ENCODE assay signal across 19 cellular contexts in the genomic region with DNA sequence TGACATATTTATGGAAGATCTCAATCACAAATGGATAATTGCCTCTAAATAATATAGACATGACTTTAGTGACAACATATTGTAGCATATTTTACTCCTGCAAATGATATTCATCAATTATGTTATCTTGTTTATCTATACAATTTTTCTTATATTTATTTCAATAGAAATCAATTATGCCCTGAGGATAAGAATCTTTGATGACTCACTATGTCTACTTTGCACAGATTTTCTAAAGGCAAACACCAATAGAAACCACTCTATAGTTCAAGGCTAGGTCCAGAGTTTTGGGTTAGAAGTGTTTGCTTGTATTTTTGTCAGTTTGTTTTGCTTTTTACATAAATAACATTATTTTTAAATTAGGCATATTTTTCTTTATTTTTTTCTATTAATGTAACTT.
DNase-seq lines count a peak whose midpoint lies in the region; ATAC-seq, FAIRE-seq and TF ChIP-seq lines count a peak whose summit lies in the region.
"Had no signal": no experiment of that assay in that cellular context is flagged by ENCODE, and none has a peak within 500 bp of the region (broad histone marks: within the 10 kb centered on the region; RNA-seq: fewer than 3 reads in every experiment).

No MANE protein-coding gene starts in this region.

- TF ChIP-seq CTCF in PC-3 (conservative IDR thresholded peaks at IDR 0.05; ENCODE audit: low read depth, low read length) (no peak), bronchial epithelial cell (IDR thresholded peaks at IDR 0.05; ENCODE audit: insufficient read depth, low read length, severe bottlenecking) (no peak), kidney (IDR thresholded peaks at IDR 0.05; ENCODE audit: borderline replicate concordance, extremely low read depth, insufficient read depth) (no peak)

- H3K36me3 ChIP-seq in PC-3 (ENCODE audit: low read depth, low read length), result no peaks in the 10 kb centered on the region
- H3K36me3 ChIP-seq in bronchial epithelial cell (ENCODE audit: control insufficient read depth, insufficient read depth, low read length), result no peaks in the 10 kb centered on the region
- H3K36me3 ChIP-seq in kidney (ENCODE audit: control insufficient read depth in 1 of 2, insufficient read depth in 2 of 2, low read length in 2 of 2), result no peaks in the 10 kb centered on the region
- H3K36me3 ChIP-seq: BLaER1, HAP-1 had no signal

- no peak overlapping the region for H2AFZ ChIP-seq in PC-3 (ENCODE audit: low read length)

- no peaks in the 10 kb centered on the region for H3K79me2 ChIP-seq in PC-3 (ENCODE audit: low read length)

- intact Hi-C loops in PC-3 (cut with micrococcal nuclease), result no loop called here
- intact Hi-C loops in kidney (cut with DNase I), result no loop called here

- peak; percentile 26 for DNase-seq in PC-3
- peak; percentile 7 for DNase-seq in bronchial epithelial cell (ENCODE audit: low read depth)
- DNase-seq in kidney, result no peak
- no peak for DNase-seq in nucleus accumbens (lab: John Stamatoyannopoulos, UW)
- DNase-seq in HUDEP-2 (lab: John Stamatoyannopoulos, UW; ENCODE audit: unreplicated experiment in 76 of 76), result no peak
- DNase-seq: Caco-2; CD4-positive, CD25-positive, alpha-beta regulatory T cell; CD8-positive, alpha-beta T cell; DMS153; DND-41; GDM1; GOT3; HFFc6 had no signal

- H3K4me3 ChIP-seq in PC-3 (ENCODE audit: low read length) (no peak overlapping the region), bronchial epithelial cell (ENCODE audit: low read depth, low read length) (no peak overlapping the region), kidney (ENCODE audit: low read length in 2 of 2) (no peak overlapping the region)
- H3K4me3 ChIP-seq: BLaER1, GM12878, HAP-1 had no signal

- H3K4me2 ChIP-seq in PC-3 (ENCODE audit: low read length), result no peak overlapping the region
- H3K4me2 ChIP-seq: BLaER1 had no signal

- H3K27ac ChIP-seq in PC-3 (ENCODE audit: low read length) (no peak overlapping the region), kidney (ENCODE audit: low read depth in 2 of 2, low read length in 2 of 2) (no peak overlapping the region)
- H3K27ac ChIP-seq: BLaER1, C4-2B had no signal

- H4K20me1 ChIP-seq in PC-3 (ENCODE audit: low read length), result no peaks in the 10 kb centered on the region
- H4K20me1 ChIP-seq: BLaER1 had no signal

- H3K9me2 ChIP-seq in PC-3 (replicated peaks; ENCODE audit: low read length), result no peaks in the 10 kb centered on the region

- H3K9ac ChIP-seq in PC-3 (ENCODE audit: low read length), result no peak overlapping the region
- no peak overlapping the region for H3K9ac ChIP-seq in kidney (ENCODE audit: low read length in 2 of 2)
- H3K9ac ChIP-seq: BLaER1 had no signal

- CTCF ChIA-PET in PC-3 (lab: Charles Lee), result no interaction called here

- H3K9me3 ChIP-seq in PC-3 (ENCODE audit: low read length) (no peaks in the 10 kb centered on the region), kidney (ENCODE audit: control insufficient read depth in 1 of 2, low read length in 2 of 2) (peaks cover 0 to 4% of the 10 kb centered on the region in 2 donors)
- H3K9me3 ChIP-seq: BLaER1, Caco-2, HAP-1 had no signal

- no peaks in the 10 kb centered on the region for H3K27me3 ChIP-seq in PC-3 (ENCODE audit: low read length)
- H3K27me3 ChIP-seq in bronchial epithelial cell (ENCODE audit: control insufficient read depth, insufficient read depth, low read length), result no peaks in the 10 kb centered on the region
- H3K27me3 ChIP-seq: BLaER1 had no signal

- ATAC-seq in PC-3 (no peak), HG02938 (IDR thresholded peaks at IDR 0.05; ENCODE audit: unreplicated experiment) (no peak)
- ATAC-seq: CD8-positive, alpha-beta T cell; GM12878 had no signal

- FAIRE-seq in bronchial epithelial cell (lab: Jason Lieb, UNC), result no peak
- FAIRE-seq in kidney (lab: Jason Lieb, UNC), result peak; percentile 78
- FAIRE-seq: GM12878, H54 had no signal

- POLR2A ChIA-PET in PC-3 (lab: Charles Lee; ENCODE audit: unreplicated experiment), result no interaction called here

- no peaks in the 10 kb centered on the region for H3F3A ChIP-seq in PC-3 (ENCODE audit: low read length, unreplicated experiment)

- BruUV-seq in PC-3 (replicated peaks; lab: Mats Ljungman, UMichigan), result no TSS peak

- H3K4me1 ChIP-seq in PC-3 (ENCODE audit: insufficient read depth, low read length), result no peaks in the 10 kb centered on the region
- H3K4me1 ChIP-seq in kidney (ENCODE audit: control insufficient read depth in 1 of 2, insufficient read depth in 1 of 2, low read depth in 1 of 2, low read length in 2 of 2), result peaks cover 3 to 4% of the 10 kb centered on the region in 2 donors
- H3K4me1 ChIP-seq: BLaER1, Caco-2, HAP-1 had no signal

Comparison
In these comparisons a context has a peak if more than half of its experiments do, and no peak if none do; other contexts are left out.
1. DNase-seq: peak in PC-3 (single experiment) and bronchial epithelial cell (single experiment); none in kidney (single experiment), nucleus accumbens (0 of 56) and HUDEP-2 (0 of 76).